Comparison of ENCODE assay signal across 9 cellular contexts in the genomic region with DNA sequence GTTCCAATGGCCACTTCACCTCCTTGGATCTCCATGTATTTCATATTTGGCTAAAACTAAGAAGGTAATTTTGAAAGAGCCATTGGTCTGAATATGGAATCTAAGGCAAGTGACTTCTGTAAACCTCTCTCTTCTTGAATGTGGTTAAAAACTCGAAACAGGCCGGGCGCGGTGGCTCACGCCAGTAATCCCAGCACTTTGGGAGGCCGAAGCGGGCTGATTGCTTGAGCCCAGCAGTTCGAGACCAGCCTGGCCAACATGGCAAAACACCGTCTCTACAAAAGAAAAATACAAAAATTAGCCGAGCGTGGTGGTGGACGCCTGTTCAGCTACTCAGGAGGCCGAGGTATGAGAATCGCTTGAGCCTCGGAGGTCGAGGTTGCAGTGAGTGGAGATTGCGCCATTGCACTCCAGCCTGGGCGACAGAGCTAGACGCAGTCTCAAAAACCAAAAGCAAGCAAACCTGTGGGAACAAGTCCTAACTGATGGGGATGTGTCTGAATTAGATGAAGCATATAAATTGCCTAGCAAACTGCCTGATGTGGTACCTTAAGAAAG. TPM values are rescaled to one million over a fixed set of nuclear protein-coding genes. Genes with fewer than 3 reads are reported as not detected.
DNase-seq lines count a peak whose midpoint lies in the region; ATAC-seq and TF ChIP-seq lines count a peak whose summit lies in the region.
"Had no signal": no experiment of that assay in that cellular context is flagged by ENCODE, and none has a peak within 500 bp of the region (broad histone marks: within the 10 kb centered on the region; RNA-seq: fewer than 3 reads in every experiment).

No MANE protein-coding gene starts in this region.

- peak overlapping the region; percentile 90 for H3K4me2 ChIP-seq in H9 (ENCODE audit: insufficient read depth, insufficient read length, low read length)

- ATAC-seq in GM21381 (IDR thresholded peaks at IDR 0.05; ENCODE audit: unreplicated experiment) = no peak
- ATAC-seq in HG03354 (IDR thresholded peaks at IDR 0.05; ENCODE audit: poor library complexity, severe bottlenecking, unreplicated experiment) = no peak

- no peak overlapping the region for H2AK5ac ChIP-seq in H9 (ENCODE audit: insufficient read length, low read length)

- no CpG with 5 or more reads among the region's 19 CpGs for WGBS in H9 (ENCODE audit: extremely low coverage, insufficient read length, low lambda C conversion rate)

- no peaks in the 10 kb centered on the region for H3K9me3 ChIP-seq in H9 (ENCODE audit: control insufficient read depth, low read depth, low read length)

- H2AFZ ChIP-seq in H9 (ENCODE audit: low read length) = no peak overlapping the region

- H4K20me1 ChIP-seq in H9 (ENCODE audit: control insufficient read depth, insufficient read depth, insufficient read length) = no peaks in the 10 kb centered on the region

- DNase-seq in H9 = no peak
- DNase-seq in foreskin fibroblast = no peak
- DNase-seq in GM13976 (ENCODE audit: low spot score) = no peak
- no peak for DNase-seq in NCI-H446 treated with DMSO at 0.1 percent for 48 hours (lab: John Stamatoyannopoulos, UW)
- DNase-seq: NCI-H1436 treated with DMSO at 0.1 percent for 48 hours had no signal

- peak overlapping the region; percentile 25; the same call in 1 of the 2 replicates for H3K4ac ChIP-seq in H9 (ENCODE audit: low read depth, low read length)

- no peak overlapping the region for H2BK12ac ChIP-seq in H9 (ENCODE audit: insufficient read length, low read depth, low read length)

- peak overlapping the region in 2 of 3 experiments; percentile 77 to 99; a peak in 3 of 7 replicates for H3K27ac Mint-ChIP-seq in H9

- no peak overlapping the region for H2BK5ac ChIP-seq in H9 (ENCODE audit: insufficient read length, low read length)

- peak overlapping the region; percentile 100; the same call in 1 of the 2 replicates for H3K4me3 ChIP-seq in WI38 (ENCODE audit: low read depth, low read length)
- H3K4me3 ChIP-seq in foreskin fibroblast (ENCODE audit: low read depth in 1 of 2, low read length in 2 of 2) = peak overlapping the region; percentile 88 to 100
- peak overlapping the region; percentile 91 to 98 (median 92) for H3K4me3 ChIP-seq in skin epidermis

- no peak overlapping the region for H3K56ac ChIP-seq in H9 (ENCODE audit: insufficient read length, low read depth, low read length)

- peak overlapping the region; percentile 81 for H4K5ac ChIP-seq in H9 (ENCODE audit: insufficient read length, low read depth, low read length)

- no peak for TF ChIP-seq CTCF in H9 (conservative IDR thresholded peaks at IDR 0.05)
- no peak for TF ChIP-seq CTCF in WI38 (IDR thresholded peaks at IDR 0.05; ENCODE audit: low read depth, low read length)
- TF ChIP-seq CTCF in foreskin fibroblast (IDR thresholded peaks at IDR 0.05; ENCODE audit: low read depth, low read length) = no peak
- TF ChIP-seq CTCF in GM13976 (IDR thresholded peaks at IDR 0.05; ENCODE audit: borderline replicate concordance, control extremely low read depth, extremely low read depth, insufficient read depth, missing control alignments) = no peak

- H3K9me3 Mint-ChIP-seq in H9 = no peaks in the 10 kb centered on the region

- H3K4me3 Mint-ChIP-seq in H9 = peak overlapping the region; percentile 90 to 93

- peaks cover 0 to 2% (median 1%) of the 10 kb centered on the region in 3 experiments; a peak in 1 of 7 replicates for H3K36me3 Mint-ChIP-seq in H9 (ENCODE audit: insufficient read depth in 1 of 3, low read depth in 3 of 3)

- H3K4me1 ChIP-seq in H9 (ENCODE audit: insufficient read depth, low read length) = no peaks in the 10 kb centered on the region

- no peaks in the 10 kb centered on the region for H3K27me3 ChIP-seq in H9 (ENCODE audit: insufficient read depth, low read length)

- peaks cover 23 to 28% of the 10 kb centered on the region in 2 experiments for H3K4me1 Mint-ChIP-seq in H9

- no peak overlapping the region for H4K8ac ChIP-seq in H9 (replicated peaks; ENCODE audit: insufficient read length, low read depth, low read length)

- H3K27ac ChIP-seq in H9 (ENCODE audit: insufficient read length, low read depth, low read length) = no peak overlapping the region
- H3K27ac ChIP-seq in skin epidermis = peak overlapping the region in 14 of 21 experiments; percentile 97 to 100 (median 100)

- H2BK120ac ChIP-seq in H9 (ENCODE audit: low read depth, low read length, poor library complexity, severe bottlenecking) = no peak overlapping the region

- H2BK15ac ChIP-seq in H9 (ENCODE audit: low read depth, low read length) = no peak overlapping the region

- no peaks in the 10 kb centered on the region; the same call in 1 of the 2 replicates for H3K79me2 ChIP-seq in H9 (ENCODE audit: insufficient read depth, low read length)

- H3K23ac ChIP-seq in H9 (ENCODE audit: insufficient read length, low read depth, low read length) = no peak overlapping the region

- peak overlapping the region; percentile 58 for H4K91ac ChIP-seq in H9 (ENCODE audit: insufficient read length, low read depth, low read length)

- H3K23me2 ChIP-seq in H9 (ENCODE audit: insufficient read length, low read depth, low read length, poor library complexity, severe bottlenecking) = peaks cover 4% of the 10 kb centered on the region

- no peak overlapping the region for H3T11ph ChIP-seq in H9 (ENCODE audit: low read length)

- H3K9ac ChIP-seq in H9 (ENCODE audit: extremely low read depth, insufficient read length, low read length) = peak overlapping the region; percentile 98

- H3K27me3 Mint-ChIP-seq in H9 (ENCODE audit: low read depth) = no peaks in the 10 kb centered on the region; the same call in 1 of the 2 replicates

- in situ Hi-C loops in GM13976 (cut with MboI; ENCODE audit: low sequenced_read_pairs, unreplicated experiment) = no loop called here

- no peak overlapping the region for H2BK20ac ChIP-seq in H9 (ENCODE audit: low read depth, low read length, poor library complexity, severe bottlenecking)

- H3K14ac ChIP-seq in H9 (ENCODE audit: insufficient read depth, low read length) = peak overlapping the region; percentile 75; the same call in 1 of the 2 replicates

- H3K79me1 ChIP-seq in H9 (ENCODE audit: insufficient read depth, low read depth, low read length, poor library complexity, severe bottlenecking) = no peaks in the 10 kb centered on the region

- peak overlapping the region; percentile 54 for H3K18ac ChIP-seq in H9 (ENCODE audit: insufficient read length, low read depth, low read length)

RNA-seq across cellular contexts. Expression of a gene that starts 2.2 kb away (rescaled TPM):
- total RNA-seq in H9 (2021) = 26.4 and 30.4 TPM in 2 replicates
